ENCODE assay signal across 1 cellular context in genomic region chr5:139903450-139903804, GRCh38.
TF ChIP-seq lines count a peak whose summit lies in the region.

No MANE protein-coding gene starts in this region.

TF ChIP-seq in A549, 52 proteins besides CTCF, POLR2A, EP300 and RAD21 (continued from another document):
- no peak for TF ChIP-seq JUNB (IDR thresholded peaks at IDR 0.05)
